In genomic region chr2:77391119-77391518, GRCh38 we compare ENCODE assay signal across 28 cellular contexts.
"Had no signal": no experiment of that assay in that cellular context is flagged by ENCODE, and none has a peak within 500 bp of the region (broad histone marks: within the 10 kb centered on the region; RNA-seq: fewer than 3 reads in every experiment).

No MANE protein-coding gene starts in this region.

- ATAC-seq: left colon; left lung; lower lobe of right lung; naive thymus-derived CD8-positive, alpha-beta T cell; right cardiac atrium; sciatic nerve; stimulated activated naive B cell treated with anti-CD40 and anti-IgM and Interleukin-4, amounts not matched to agents 10 μg/mL and 1 μg/mL and 100 μg/mL, for 72 hours; stimulated activated naive CD8-positive, alpha-beta T cell treated with anti-CD3 and anti-CD28 coated beads, Interleukin-15, Interleukin-2, amounts not matched to agents 100 U/mL and 50 U/mL, for 24 hours had no signal

- H3K27me3 ChIP-seq: left lung, pancreas, stomach, testis, thyroid gland, transverse colon, upper lobe of left lung, vagina had no signal

- H3K36me3 ChIP-seq: left lung, lower lobe of right lung, pancreas, prostate gland, stomach, thyroid gland, transverse colon, upper lobe of left lung, vagina had no signal

- DNase-seq: immature natural killer cell; kidney; left colon; left lung; lower lobe of right lung; mammary epithelial cell; mesenchymal stem cell; naive thymus-derived CD8-positive, alpha-beta T cell; nucleus accumbens; pancreas; posterior cingulate gyrus; retina; right cardiac atrium; stimulated activated CD4-positive, alpha-beta T cell treated with anti-CD3 and anti-CD28 coated beads, Interleukin-12 subunit alpha, Interleukin-12 subunit beta, amount 100 ng/mL, for 4 hours; stimulated activated CD4-positive, alpha-beta T cell treated with anti-CD3 and anti-CD28 coated beads, Interleukin-15, amount 100 ng/mL, for 24 hours; stimulated activated CD4-positive, alpha-beta T cell treated with anti-CD3 and anti-CD28 coated beads, Interleukin-2, amount 100 ng/mL, for 24 hours; stimulated activated CD4-positive, alpha-beta T cell treated with anti-CD3 and anti-CD28 coated beads, Interleukin-4, amount 100 ng/mL, for 1 hour; stimulated activated naive B cell treated with anti-CD40 and anti-IgM and Interleukin-4, amounts not matched to agents 10 μg/mL and 1 μg/mL and 100 μg/mL, for 72 hours; stimulated activated naive CD8-positive, alpha-beta T cell treated with anti-CD3 and anti-CD28 coated beads, Interleukin-15, Interleukin-2, amounts not matched to agents 100 U/mL and 50 U/mL, for 24 hours; stomach; testis; thyroid gland; transverse colon; upper lobe of left lung had no signal

- H3K4me3 ChIP-seq: left lung, lower lobe of right lung, pancreas, prostate gland, skin epidermis, stomach, testis, thyroid gland, transverse colon, upper lobe of left lung, vagina had no signal
